18 cellular contexts compared by ENCODE assay signal in genomic region chr13:65378943-65379519, GRCh38.
DNase-seq lines count a peak whose midpoint lies in the region; ATAC-seq and TF ChIP-seq lines count a peak whose summit lies in the region.
"Had no signal": no experiment of that assay in that cellular context is flagged by ENCODE, and none has a peak within 500 bp of the region (broad histone marks: within the 10 kb centered on the region; RNA-seq: fewer than 3 reads in every experiment).

No MANE protein-coding gene starts in this region.

- peaks cover 10% of the 10 kb centered on the region for H3K9me3 Mint-ChIP-seq in neural progenitor cell
- peaks cover 22% of the 10 kb centered on the region for H3K9me3 Mint-ChIP-seq in activated T-cell treated with anti-CD3 and anti-CD28 coated beads, Interleukin-2, amount 50 U/mL, for 24 hours

- H3K9me3 ChIP-seq in neural progenitor cell (ENCODE audit: low read depth) (no peaks in the 10 kb centered on the region), mucosa of descending colon (peaks cover 56% of the 10 kb centered on the region)

- no peaks in the 10 kb centered on the region for H3K79me2 ChIP-seq in neural progenitor cell (ENCODE audit: low read depth)
- H3K79me2 ChIP-seq: parathyroid adenoma had no signal

- no peaks in the 10 kb centered on the region for H4K20me1 ChIP-seq in neural progenitor cell (ENCODE audit: low read depth)

- H3K27me3 ChIP-seq in neural progenitor cell = no peaks in the 10 kb centered on the region
- H3K27me3 ChIP-seq: upper lobe of right lung had no signal

- ATAC-seq in mucosa of descending colon = no peak
- ATAC-seq: T-helper 17 cell, upper lobe of right lung had no signal

- H3K27ac Mint-ChIP-seq in neural progenitor cell = no peak overlapping the region
- no peak overlapping the region for H3K27ac Mint-ChIP-seq in activated T-cell treated with anti-CD3 and anti-CD28 coated beads, Interleukin-2, amount 50 U/mL, for 24 hours
- H3K27ac Mint-ChIP-seq: activated CD4-positive, alpha-beta memory T cell treated with anti-CD3 and anti-CD28 coated beads, Interleukin-2, amount 10 ng/mL, durations not matched to agents 7 days and 5 days; T-helper 17 cell had no signal

- no peak overlapping the region for H2AFZ ChIP-seq in neural progenitor cell (replicated peaks)
- H2AFZ ChIP-seq: parathyroid adenoma, PC-9 had no signal

- H3K4me3 Mint-ChIP-seq in neural progenitor cell = no peak overlapping the region
- no peak overlapping the region for H3K4me3 Mint-ChIP-seq in activated T-cell treated with anti-CD3 and anti-CD28 coated beads, Interleukin-2, amount 50 U/mL, for 24 hours
- H3K4me3 Mint-ChIP-seq: activated CD4-positive, alpha-beta memory T cell treated with anti-CD3 and anti-CD28 coated beads, Interleukin-2, amount 10 ng/mL, durations not matched to agents 7 days and 5 days; central memory CD8-positive, alpha-beta T cell; T-helper 17 cell had no signal

- TF ChIP-seq CTCF in cardiac fibroblast (IDR thresholded peaks at IDR 0.05; ENCODE audit: low read depth, low read length) (no peak), neural progenitor cell (IDR thresholded peaks at IDR 0.05) (no peak), mucosa of descending colon (IDR thresholded peaks at IDR 0.05) (no peak)

- H3K36me3 ChIP-seq in neural progenitor cell (no peaks in the 10 kb centered on the region), mucosa of descending colon (ENCODE audit: low read depth) (no peaks in the 10 kb centered on the region)
- H3K36me3 ChIP-seq: upper lobe of right lung had no signal

- H3K9ac ChIP-seq in neural progenitor cell = no peak overlapping the region
- H3K9ac ChIP-seq: parathyroid adenoma had no signal

- no peak overlapping the region for H3K4me2 ChIP-seq in neural progenitor cell
- H3K4me2 ChIP-seq: PC-9 had no signal

- no peaks in the 10 kb centered on the region for H3K36me3 Mint-ChIP-seq in neural progenitor cell
- no peaks in the 10 kb centered on the region for H3K36me3 Mint-ChIP-seq in activated T-cell treated with anti-CD3 and anti-CD28 coated beads, Interleukin-2, amount 50 U/mL, for 24 hours (ENCODE audit: low read depth)

- peaks cover 2% of the 10 kb centered on the region for H3K27me3 Mint-ChIP-seq in neural progenitor cell (ENCODE audit: insufficient read depth, low read depth)
- no peaks in the 10 kb centered on the region for H3K27me3 Mint-ChIP-seq in activated T-cell treated with anti-CD3 and anti-CD28 coated beads, Interleukin-2, amount 50 U/mL, for 24 hours
- H3K27me3 Mint-ChIP-seq: activated CD4-positive, alpha-beta memory T cell treated with anti-CD3 and anti-CD28 coated beads, Interleukin-2, amount 10 ng/mL, durations not matched to agents 7 days and 5 days; central memory CD8-positive, alpha-beta T cell; T-helper 17 cell had no signal

- no peaks in the 10 kb centered on the region for H3K4me1 Mint-ChIP-seq in neural progenitor cell
- H3K4me1 Mint-ChIP-seq in activated T-cell treated with anti-CD3 and anti-CD28 coated beads, Interleukin-2, amount 50 U/mL, for 24 hours (ENCODE audit: low read depth) = no peaks in the 10 kb centered on the region
- H3K4me1 Mint-ChIP-seq: activated CD4-positive, alpha-beta memory T cell treated with anti-CD3 and anti-CD28 coated beads, Interleukin-2, amount 10 ng/mL, durations not matched to agents 7 days and 5 days; central memory CD8-positive, alpha-beta T cell; T-helper 17 cell had no signal

- intact Hi-C loops in mucosa of descending colon (cut with DNase I, micrococcal nuclease) = no loop called here

- no peak overlapping the region for H3K4me3 ChIP-seq in cardiac fibroblast (replicated peaks in 1 of 2; ENCODE audit: low read depth in 2 of 2, low read length in 2 of 2)
- H3K4me3 ChIP-seq in neural progenitor cell = no peak overlapping the region
- H3K4me3 ChIP-seq in mucosa of descending colon = no peak overlapping the region
- H3K4me3 ChIP-seq: PC-9, upper lobe of right lung had no signal

- peak; percentile 3 for DNase-seq in NCI-H2227 (lab: John Stamatoyannopoulos, UW; ENCODE audit: unreplicated experiment)
- DNase-seq in NCI-H2227 treated with DMSO at 0.1 percent for 48 hours (lab: John Stamatoyannopoulos, UW) = no peak
- DNase-seq in NCI-H460 (ENCODE audit: extremely low read depth, low read depth) = peak; percentile 22
- peak; percentile 11 to 22 for DNase-seq in cardiac fibroblast (ENCODE audit: low read depth in 2 of 2)
- DNase-seq in neural progenitor cell (ENCODE audit: low spot score) = peak; percentile 3
- no peak for DNase-seq in putamen (ENCODE audit: low spot score)
- no peak for DNase-seq in activated T-cell treated with anti-CD3 and anti-CD28 coated beads, Interleukin-2, amount 50 U/mL, for 24 hours
- DNase-seq in mucosa of descending colon = no peak
- DNase-seq: activated CD4-positive, alpha-beta memory T cell treated with anti-CD3 and anti-CD28 coated beads, Interleukin-2, amount 10 ng/mL, durations not matched to agents 7 days and 5 days; Caco-2; NCI-H187 treated with DMSO at 0.1 percent for 48 hours; PC-9; stimulated activated CD4-positive, alpha-beta T cell treated with anti-CD3 and anti-CD28 coated beads, Interleukin-15, amount 100 ng/mL, for 24 hours; stimulated activated CD8-positive, alpha-beta memory T cell treated with anti-CD3 and anti-CD28 coated beads, Interleukin-4, amount 100 ng/mL, for 48 hours; T-helper 17 cell; upper lobe of right lung had no signal

- H3K4me1 ChIP-seq in neural progenitor cell (no peaks in the 10 kb centered on the region), mucosa of descending colon (ENCODE audit: low read depth) (no peaks in the 10 kb centered on the region)
- H3K4me1 ChIP-seq: Caco-2, parathyroid adenoma, upper lobe of right lung had no signal

- H3F3A ChIP-seq in neural progenitor cell (ENCODE audit: low read depth) = no peaks in the 10 kb centered on the region

- no peak overlapping the region for H3K27ac ChIP-seq in neural progenitor cell
- H3K27ac ChIP-seq: parathyroid adenoma, PC-9, upper lobe of right lung had no signal

Comparison
In these comparisons a context has a peak if more than half of its experiments do, and no peak if none do; other contexts are left out.
1. DNase-seq: peak in NCI-H2227 (single experiment), NCI-H460 (single experiment), cardiac fibroblast (2 of 2) and neural progenitor cell (single experiment); none in NCI-H2227 treated with DMSO at 0.1 percent for 48 hours (single experiment), putamen (single experiment), activated T-cell treated with anti-CD3 and anti-CD28 coated beads, Interleukin-2, amount 50 U/mL, for 24 hours (single experiment) and mucosa of descending colon (0 of 3).